Comparison of ENCODE assay signal across 27 cellular contexts in the genomic region with DNA sequence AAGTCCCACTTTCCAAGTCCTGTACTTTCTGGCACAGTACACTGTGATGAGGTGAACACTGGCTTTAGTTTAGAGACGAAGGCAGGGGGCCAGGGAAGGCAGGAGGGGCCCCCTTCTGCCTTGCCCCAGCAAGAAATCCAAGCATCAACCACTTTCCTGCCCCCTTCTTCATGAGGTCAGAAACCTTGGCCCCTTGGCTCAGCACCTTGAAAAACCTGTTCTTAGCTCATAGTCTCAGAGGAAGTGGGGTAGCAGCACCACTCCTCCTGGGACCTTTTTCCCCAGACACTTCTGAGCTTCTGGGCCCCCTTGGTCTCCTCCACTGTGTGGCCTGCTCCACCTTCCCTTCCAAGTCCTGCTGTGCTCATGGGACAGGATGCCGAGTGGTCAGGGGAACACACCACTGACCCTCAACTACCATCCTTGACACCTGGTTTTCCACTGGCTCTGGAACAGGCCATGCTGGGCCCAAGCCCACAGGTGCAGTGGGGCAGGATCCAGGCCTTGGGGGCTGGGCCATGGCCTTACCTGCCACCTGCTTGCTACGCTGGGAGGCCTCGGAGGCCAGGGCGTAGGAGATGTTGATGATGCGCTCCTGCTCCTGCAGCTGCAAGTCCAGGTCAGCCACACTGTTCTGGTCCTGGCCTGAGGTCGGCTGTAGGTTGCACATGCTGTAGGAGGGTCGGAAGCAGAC. TPM values are rescaled to one million over a fixed set of nuclear protein-coding genes. Genes with fewer than 3 reads are reported as not detected.
DNase-seq lines count a peak whose midpoint lies in the region; ATAC-seq and TF ChIP-seq lines count a peak whose summit lies in the region.
"Had no signal": no experiment of that assay in that cellular context is flagged by ENCODE, and none has a peak within 500 bp of the region (broad histone marks: within the 10 kb centered on the region; RNA-seq: fewer than 3 reads in every experiment).

No MANE protein-coding gene starts in this region.

- ATAC-seq in Right ventricle myocardium inferior: no peak
- peak; percentile 3 for ATAC-seq in upper lobe of right lung
- ATAC-seq in left colon: no peak
- ATAC-seq: A549; activated CD4-positive, alpha-beta T cell treated with anti-CD3 and anti-CD28 coated beads for 36 hours; activated naive CD8-positive, alpha-beta T cell treated with anti-CD3 and anti-CD28 coated beads, Interleukin-2, amount 50 U/mL, for 24 hours; stimulated activated naive CD8-positive, alpha-beta T cell treated with anti-CD3 and anti-CD28 coated beads, Interleukin-15, Interleukin-2, amounts not matched to agents 100 U/mL and 50 U/mL, for 24 hours had no signal

- H3K23ac ChIP-seq in neuronal stem cell (ENCODE audit: low read depth, low read length, poor library complexity): no peak overlapping the region

- no peak overlapping the region for H3K4ac ChIP-seq in neuronal stem cell (ENCODE audit: low read length)

- TF ChIP-seq CTCF in endodermal cell (conservative IDR thresholded peaks at IDR 0.05) (no peak), upper lobe of right lung (IDR thresholded peaks at IDR 0.05) (no peak), GM13976 (IDR thresholded peaks at IDR 0.05; ENCODE audit: borderline replicate concordance, control extremely low read depth, extremely low read depth, insufficient read depth, missing control alignments) (no peak)

- peaks cover 10% of the 10 kb centered on the region for H3K36me3 ChIP-seq in endodermal cell (ENCODE audit: control insufficient read depth, insufficient read depth, low read length)
- H3K36me3 ChIP-seq in neuronal stem cell (replicated peaks in 1 of 2; ENCODE audit: control insufficient read depth in 2 of 2, insufficient read depth in 2 of 2, low read length in 2 of 2): peaks cover 3 to 15% of the 10 kb centered on the region in 2 donors
- no peaks in the 10 kb centered on the region for H3K36me3 ChIP-seq in upper lobe of right lung

- intact Hi-C loops in cardiac septum (cut with DNase I) (no loop called here), Right ventricle myocardium inferior (cut with DNase I) (no loop called here), upper lobe of right lung (cut with DNase I) (no loop called here), left colon (cut with DNase I, micrococcal nuclease) (no loop called here)

- no peak overlapping the region for H2BK120ac ChIP-seq in neuronal stem cell (ENCODE audit: low read depth, low read length)

- no peak overlapping the region for H4K91ac ChIP-seq in neuronal stem cell (ENCODE audit: low read depth, low read length, poor library complexity)

- no peak overlapping the region for H3K27ac ChIP-seq in endodermal cell (ENCODE audit: low read depth, low read length)
- H3K27ac ChIP-seq in neuronal stem cell (replicated peaks; ENCODE audit: low read length): no peak overlapping the region
- H3K27ac ChIP-seq in upper lobe of right lung: no peak overlapping the region
- H3K27ac ChIP-seq: A549 had no signal

- 87 to 96% methylated on average over 8 of the region's 8 CpGs for WGBS in endodermal cell (ENCODE audit: insufficient coverage in 1 of 2, insufficient read length in 1 of 2), 2 experiments
- WGBS in neuronal stem cell (ENCODE audit: extremely low coverage in 2 of 2, insufficient read length in 2 of 2, insufficient replicate concordance in 1 of 2), 2 donors: no CpG with 5 or more reads among the region's 8 CpGs

- H3K4me1 Mint-ChIP-seq in endodermal cell: peaks cover 18% of the 10 kb centered on the region
- H3K4me1 Mint-ChIP-seq: activated CD4-positive, alpha-beta T cell treated with anti-CD3 and anti-CD28 coated beads for 36 hours; activated naive CD8-positive, alpha-beta T cell treated with anti-CD3 and anti-CD28 coated beads, Interleukin-2, amount 50 U/mL, for 24 hours; immature natural killer cell had no signal

- H3K27me3 Mint-ChIP-seq in endodermal cell (ENCODE audit: insufficient read depth): no peaks in the 10 kb centered on the region
- H3K27me3 Mint-ChIP-seq: activated CD4-positive, alpha-beta T cell treated with anti-CD3 and anti-CD28 coated beads for 36 hours; activated naive CD8-positive, alpha-beta T cell treated with anti-CD3 and anti-CD28 coated beads, Interleukin-2, amount 50 U/mL, for 24 hours; CD8-positive, alpha-beta memory T cell had no signal

- no peak overlapping the region for H3K4me3 ChIP-seq in endodermal cell (ENCODE audit: low read length)
- H3K4me3 ChIP-seq in neuronal stem cell (ENCODE audit: low read length in 2 of 2): no peak overlapping the region
- H3K4me3 ChIP-seq in upper lobe of right lung: no peak overlapping the region
- H3K4me3 ChIP-seq: A549 had no signal

- H3K4me1 ChIP-seq in endodermal cell (ENCODE audit: control insufficient read depth, insufficient read depth, low read length) (peaks cover 13% of the 10 kb centered on the region), neuronal stem cell (ENCODE audit: control insufficient read depth in 2 of 2, insufficient read depth in 1 of 2, low read depth in 1 of 2, low read length in 2 of 2) (peaks cover 16 to 18% of the 10 kb centered on the region in 2 donors), upper lobe of right lung (peaks cover 7% of the 10 kb centered on the region)
- H3K4me1 ChIP-seq: A549 had no signal

- H2AK5ac ChIP-seq in neuronal stem cell (ENCODE audit: low read depth, low read length): no peak overlapping the region

- no peak overlapping the region for H4K8ac ChIP-seq in neuronal stem cell (ENCODE audit: low read depth, low read length)

- no peak overlapping the region for H2BK15ac ChIP-seq in neuronal stem cell (ENCODE audit: low read length)

- H3K27ac Mint-ChIP-seq in endodermal cell: peak overlapping the region; percentile 13
- H3K27ac Mint-ChIP-seq: activated CD4-positive, alpha-beta T cell treated with anti-CD3 and anti-CD28 coated beads for 36 hours; activated naive CD8-positive, alpha-beta T cell treated with anti-CD3 and anti-CD28 coated beads, Interleukin-2, amount 50 U/mL, for 24 hours; nephron had no signal

- H3K79me1 ChIP-seq in neuronal stem cell (ENCODE audit: low read depth, low read length): no peaks in the 10 kb centered on the region

- H3K4me3 Mint-ChIP-seq in endodermal cell: no peak overlapping the region
- H3K4me3 Mint-ChIP-seq: activated CD4-positive, alpha-beta T cell treated with anti-CD3 and anti-CD28 coated beads for 36 hours; activated naive CD8-positive, alpha-beta T cell treated with anti-CD3 and anti-CD28 coated beads, Interleukin-2, amount 50 U/mL, for 24 hours; CD8-positive, alpha-beta memory T cell; immature natural killer cell; nephron had no signal

- H3K9ac ChIP-seq in endodermal cell (ENCODE audit: extremely low read depth, low read length, poor library complexity, severe bottlenecking) (no peak overlapping the region), neuronal stem cell (ENCODE audit: low read depth, low read length, poor library complexity) (no peak overlapping the region)
- H3K9ac ChIP-seq: SK-N-SH had no signal

- H2BK5ac ChIP-seq in neuronal stem cell (ENCODE audit: low read length): no peak overlapping the region

- peak overlapping the region; percentile 22 for H3K18ac ChIP-seq in neuronal stem cell (ENCODE audit: low read length)

- H2BK12ac ChIP-seq in neuronal stem cell (ENCODE audit: low read length): no peak overlapping the region

- peak; percentile 72 for DNase-seq in cardiac septum (ENCODE audit: low spot score)
- DNase-seq in Right ventricle myocardium inferior (ENCODE audit: missing footprints): no peak
- DNase-seq in endodermal cell: no peak
- no peak for DNase-seq in neuronal stem cell (ENCODE audit: low spot score)
- DNase-seq in upper lobe of right lung: peak; percentile 57
- no peak for DNase-seq in GM13976 (ENCODE audit: low spot score)
- no peak for DNase-seq in left colon
- no peak for DNase-seq in KBM-7
- DNase-seq: activated CD4-positive, alpha-beta T cell treated with anti-CD3 and anti-CD28 coated beads for 36 hours; activated gamma-delta T cell treated with Interleukin-2 at 50 U/mL for 16 hours; activated naive CD8-positive, alpha-beta T cell treated with anti-CD3 and anti-CD28 coated beads, Interleukin-2, amount 50 U/mL, for 24 hours; activated T-cell treated with anti-CD3 and anti-CD28 coated beads, Interleukin-2, amount 50 U/mL, for 1 hour; CD8-positive, alpha-beta memory T cell; DMS153; GOT3; hypothalamus; immature natural killer cell; midbrain; NCI-H1105; NCI-H2029 treated with DMSO at 0.1 percent for 48 hours; NCI-H774; SK-N-SH; stimulated activated CD4-positive, alpha-beta T cell treated with anti-CD3 and anti-CD28 coated beads, Interleukin-15, amount 100 ng/mL, for 24 hours; stimulated activated naive CD8-positive, alpha-beta T cell treated with anti-CD3 and anti-CD28 coated beads, Interleukin-15, Interleukin-2, amounts not matched to agents 100 U/mL and 50 U/mL, for 24 hours; T-helper 2 cell had no signal

- no peaks in the 10 kb centered on the region for H3K9me3 Mint-ChIP-seq in endodermal cell
- H3K9me3 Mint-ChIP-seq: activated naive CD8-positive, alpha-beta T cell treated with anti-CD3 and anti-CD28 coated beads, Interleukin-2, amount 50 U/mL, for 24 hours; immature natural killer cell; nephron had no signal

- no peak overlapping the region for H3K4me2 ChIP-seq in neuronal stem cell (ENCODE audit: insufficient read depth, low read length, poor library complexity, severe bottlenecking)
- H3K4me2 ChIP-seq: A549, SK-N-SH had no signal

- H3K27me3 ChIP-seq in endodermal cell (ENCODE audit: control insufficient read depth, insufficient read depth, low read length, poor library complexity, severe bottlenecking) (no peaks in the 10 kb centered on the region), neuronal stem cell (ENCODE audit: control insufficient read depth in 3 of 3, insufficient read depth in 3 of 3, low read depth in 1 of 3, low read length in 3 of 3) (no peaks in the 10 kb centered on the region), upper lobe of right lung (no peaks in the 10 kb centered on the region)

- H3K9me3 ChIP-seq in endodermal cell (ENCODE audit: control insufficient read depth, low read length): no peaks in the 10 kb centered on the region
- no peaks in the 10 kb centered on the region for H3K9me3 ChIP-seq in neuronal stem cell (replicated peaks in 1 of 2; ENCODE audit: control insufficient read depth in 2 of 2, insufficient read depth in 1 of 2, low read depth in 1 of 2, low read length in 2 of 2)
- no peaks in the 10 kb centered on the region for H3K9me3 ChIP-seq in upper lobe of right lung
- H3K9me3 ChIP-seq: A549, SK-N-SH had no signal

- in situ Hi-C loops in GM13976 (cut with MboI; ENCODE audit: low sequenced_read_pairs, unreplicated experiment): loop anchor here (10.0 kb wide), 1 partner anchor 282 kb away; no protein-coding TSS in a partner anchor
- in situ Hi-C loops in KBM-7 (cut with MboI; ENCODE audit: low pct_unique_long_range_greater_than_20kb, low sequenced_read_pairs): no loop called here

- peaks cover 5% of the 10 kb centered on the region for H3K36me3 Mint-ChIP-seq in endodermal cell (ENCODE audit: low read depth)
- H3K36me3 Mint-ChIP-seq: CD8-positive, alpha-beta memory T cell; immature natural killer cell had no signal

- no peak overlapping the region for H2AFZ ChIP-seq in neuronal stem cell (ENCODE audit: low read length)

- H3K14ac ChIP-seq in neuronal stem cell (ENCODE audit: low read length): peak overlapping the region; percentile 10

RNA-seq across cellular contexts. Expression of a gene that starts 43.9 kb away (rescaled TPM):
- 106 TPM for total RNA-seq in cardiac septum
- 102 TPM for total RNA-seq in Right ventricle myocardium inferior
- total RNA-seq in endodermal cell: 100 to 1,000 TPM; 162 to 183 TPM
- 199 TPM for polyA plus RNA-seq in endodermal cell (2013, experiment 1 of 2)
- polyA plus RNA-seq in endodermal cell (2013, experiment 2 of 2): 191 TPM
- polyA plus RNA-seq in neuronal stem cell (2013, experiment 1 of 2): 205 TPM
- 208 TPM for polyA plus RNA-seq in neuronal stem cell (2013, experiment 2 of 2)
- 104 TPM for total RNA-seq in upper lobe of right lung
- total RNA-seq in left colon: 10 to 100 TPM; 58.9 to 60.2 TPM

Comparison
In these comparisons a context has a peak if more than half of its experiments do, and no peak if none do; other contexts are left out.
1. DNase-seq: peak in cardiac septum (single experiment) and upper lobe of right lung (single experiment); none in Right ventricle myocardium inferior (single experiment), endodermal cell (single experiment), neuronal stem cell (single experiment), GM13976 (single experiment), left colon (0 of 2) and KBM-7 (single experiment).